16 cellular contexts compared by ENCODE assay signal in the genomic region with DNA sequence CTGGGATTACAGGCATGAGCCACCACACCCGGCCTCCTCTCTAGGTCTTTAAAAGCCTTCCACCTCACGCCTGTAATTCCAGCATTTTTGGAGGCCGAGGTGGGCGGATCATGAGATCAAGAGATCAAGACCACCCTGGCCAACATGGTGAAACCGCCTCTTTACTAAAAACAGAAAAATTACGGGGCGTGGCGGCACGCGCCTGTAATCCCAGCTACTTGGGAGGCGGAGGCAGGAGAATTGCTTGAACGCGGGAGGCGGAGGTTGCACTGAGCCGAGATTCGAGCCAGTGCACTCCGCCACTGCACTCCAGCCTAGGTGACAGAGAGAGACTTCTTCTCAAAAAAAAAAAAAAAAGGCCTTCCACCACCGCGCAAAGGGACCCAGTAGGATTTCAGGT. TPM values are rescaled to one million over a fixed set of nuclear protein-coding genes. Genes with fewer than 3 reads are reported as not detected.
A peak's percentile ranks its signal among the peaks of the same experiment; 100 is the strongest.
DNase-seq lines count a peak whose midpoint lies in the region; ATAC-seq and TF ChIP-seq lines count a peak whose summit lies in the region.
"Had no signal": no experiment of that assay in that cellular context is flagged by ENCODE, and none has a peak within 500 bp of the region (broad histone marks: within the 10 kb centered on the region; RNA-seq: fewer than 3 reads in every experiment).

No MANE protein-coding gene starts in this region.

- no peak for ATAC-seq in stimulated activated memory B cell treated with anti-CD40 and anti-IgM and Interleukin-4, amounts not matched to agents 10 μg/mL and 1 μg/mL and 100 μg/mL, for 72 hours
- ATAC-seq in gastrocnemius medialis = no peak
- no peak for ATAC-seq in GM18519 (IDR thresholded peaks at IDR 0.05; ENCODE audit: low FRiP score, unreplicated experiment)
- ATAC-seq: upper lobe of right lung had no signal

- peak overlapping the region; percentile 98 for H2AFZ ChIP-seq in SU-DHL-6 (ENCODE audit: low read depth, low read length, severe bottlenecking)

- H3K4me3 ChIP-seq in SU-DHL-6 (ENCODE audit: insufficient read depth, low read length, poor library complexity, severe bottlenecking) (no peak overlapping the region), sigmoid colon (no peak overlapping the region), gastrocnemius medialis (no peak overlapping the region)

- H3F3A ChIP-seq in SU-DHL-6 (ENCODE audit: insufficient read depth) = 0 out of 2 replicates have a peak, but pooled peaks cover 4% of the 10 kb centered on the region

- H3K4me1 ChIP-seq in sigmoid colon (peaks cover 0 to 11% (median 5%) of the 10 kb centered on the region in 4 donors), gastrocnemius medialis (peaks cover 17% of the 10 kb centered on the region in 2 donors)
- H3K4me1 ChIP-seq: breast epithelium had no signal

- TF ChIP-seq CTCF in SU-DHL-6 (IDR thresholded peaks at IDR 0.05; ENCODE audit: insufficient read depth, low read length, poor library complexity, severe bottlenecking) (no peak), endothelial cell (IDR thresholded peaks at IDR 0.05; ENCODE audit: unreplicated experiment) (no peak), sigmoid colon (IDR thresholded peaks at IDR 0.05) (no peak), gastrocnemius medialis (IDR thresholded peaks at IDR 0.05 in 4 of 5, conservative IDR thresholded peaks at IDR 0.05 in 1 of 5) (no peak)

- DNase-seq in activated naive CD4-positive, alpha-beta T cell treated with anti-CD3 and anti-CD28 coated beads, Interleukin-2, amount 10 ng/mL, durations not matched to agents 7 days and 5 days = no peak
- no peak for DNase-seq in activated naive CD4-positive, alpha-beta T cell treated with anti-CD3 and anti-CD28 coated beads, Interleukin-2, amount 50 U/mL, for 16 hours
- no peak for DNase-seq in endothelial cell (ENCODE audit: low spot score)
- no peak for DNase-seq in sigmoid colon
- no peak for DNase-seq in gastrocnemius medialis
- DNase-seq: activated CD4-positive, alpha-beta T cell treated with anti-CD3 and anti-CD28 coated beads for 1 hour; DMS 273 treated with DMSO at 0.1 percent for 48 hours; effector CD8-positive, alpha-beta T cell; NCI-H2029; stimulated activated CD4-positive, alpha-beta T cell treated with anti-CD3 and anti-CD28 coated beads, Interleukin-4, amount 100 ng/mL, for 1 hour; upper lobe of right lung had no signal

- no peaks in the 10 kb centered on the region for H3K9me3 Mint-ChIP-seq in activated naive CD4-positive, alpha-beta T cell treated with anti-CD3 and anti-CD28 coated beads, Interleukin-2, amount 10 ng/mL, durations not matched to agents 7 days and 5 days
- no peaks in the 10 kb centered on the region for H3K9me3 Mint-ChIP-seq in endothelial cell (ENCODE audit: unreplicated experiment)
- H3K9me3 Mint-ChIP-seq in stimulated activated memory B cell treated with anti-CD40 and anti-IgM and Interleukin-4, amounts not matched to agents 10 μg/mL and 1 μg/mL and 100 μg/mL, for 72 hours = no peaks in the 10 kb centered on the region

- in situ Hi-C loops in gastrocnemius medialis (cut with MboI; ENCODE audit: low sequenced_read_pairs in 4 of 4) = no loop called here

- no peaks in the 10 kb centered on the region for H3K79me2 ChIP-seq in SU-DHL-6 (ENCODE audit: insufficient read depth, low read length)

- H3K9me3 ChIP-seq in SU-DHL-6 (ENCODE audit: insufficient read depth, low read length) = no peaks in the 10 kb centered on the region
- no peaks in the 10 kb centered on the region for H3K9me3 ChIP-seq in sigmoid colon
- H3K9me3 ChIP-seq in gastrocnemius medialis = no peaks in the 10 kb centered on the region
- H3K9me3 ChIP-seq: breast epithelium, neutrophil, upper lobe of right lung had no signal

- TF ChIP-seq EP300 in sigmoid colon (IDR thresholded peaks at IDR 0.05) = no peak

- WGBS in sigmoid colon, 2 donors = 97 to 98% methylated on average over 19 of the region's 19 CpGs

- no peaks in the 10 kb centered on the region for H3K27me3 ChIP-seq in SU-DHL-6 (ENCODE audit: low read length)
- H3K27me3 ChIP-seq in sigmoid colon = no peaks in the 10 kb centered on the region
- H3K27me3 ChIP-seq in gastrocnemius medialis = no peaks in the 10 kb centered on the region
- H3K27me3 ChIP-seq: breast epithelium, neutrophil, upper lobe of right lung had no signal

- CTCF ChIA-PET in activated naive CD4-positive, alpha-beta T cell treated with anti-CD3 and anti-CD28 coated beads, Interleukin-2, amount 10 ng/mL, durations not matched to agents 7 days and 5 days (lab: Charles Lee) = interaction anchor here (6.3 kb wide), 1 partner anchor 44 kb away, joined by 27 read pairs; no protein-coding TSS in a partner anchor

- H4K20me1 ChIP-seq in SU-DHL-6 (ENCODE audit: low read depth, low read length) = no peaks in the 10 kb centered on the region

- H3K4me2 ChIP-seq in SU-DHL-6 (ENCODE audit: low read depth, low read length, poor library complexity, severe bottlenecking) = no peak overlapping the region

- H3K4me1 Mint-ChIP-seq in activated naive CD4-positive, alpha-beta T cell treated with anti-CD3 and anti-CD28 coated beads, Interleukin-2, amount 10 ng/mL, durations not matched to agents 7 days and 5 days = peaks cover 47% of the 10 kb centered on the region
- peaks cover 20% of the 10 kb centered on the region for H3K4me1 Mint-ChIP-seq in endothelial cell (ENCODE audit: unreplicated experiment)
- peaks cover 35% of the 10 kb centered on the region for H3K4me1 Mint-ChIP-seq in stimulated activated memory B cell treated with anti-CD40 and anti-IgM and Interleukin-4, amounts not matched to agents 10 μg/mL and 1 μg/mL and 100 μg/mL, for 72 hours

- no peak overlapping the region for H3K27ac Mint-ChIP-seq in activated naive CD4-positive, alpha-beta T cell treated with anti-CD3 and anti-CD28 coated beads, Interleukin-2, amount 10 ng/mL, durations not matched to agents 7 days and 5 days
- H3K27ac Mint-ChIP-seq in endothelial cell (ENCODE audit: unreplicated experiment) = no peak overlapping the region
- peak overlapping the region; percentile 89 for H3K27ac Mint-ChIP-seq in stimulated activated memory B cell treated with anti-CD40 and anti-IgM and Interleukin-4, amounts not matched to agents 10 μg/mL and 1 μg/mL and 100 μg/mL, for 72 hours

- no peak overlapping the region for H3K9ac ChIP-seq in SU-DHL-6 (ENCODE audit: low read length)

- H3K36me3 ChIP-seq in SU-DHL-6 (ENCODE audit: low read length) = no peaks in the 10 kb centered on the region
- no peaks in the 10 kb centered on the region for H3K36me3 ChIP-seq in sigmoid colon
- no peaks in the 10 kb centered on the region for H3K36me3 ChIP-seq in gastrocnemius medialis
- H3K36me3 ChIP-seq: breast epithelium, neutrophil, upper lobe of right lung had no signal

- peaks cover 14% of the 10 kb centered on the region for H3K36me3 Mint-ChIP-seq in activated naive CD4-positive, alpha-beta T cell treated with anti-CD3 and anti-CD28 coated beads, Interleukin-2, amount 10 ng/mL, durations not matched to agents 7 days and 5 days
- H3K36me3 Mint-ChIP-seq in endothelial cell (ENCODE audit: low read depth, unreplicated experiment) = peaks cover 8% of the 10 kb centered on the region
- no peaks in the 10 kb centered on the region for H3K36me3 Mint-ChIP-seq in stimulated activated memory B cell treated with anti-CD40 and anti-IgM and Interleukin-4, amounts not matched to agents 10 μg/mL and 1 μg/mL and 100 μg/mL, for 72 hours

- intact Hi-C loops in sigmoid colon (cut with DNase I) (loop anchor here (2.0 to 10.0 kb wide), 4 partner anchors 45 to 599 kb away; a partner anchor contains a TSS), gastrocnemius medialis (cut with DNase I; ENCODE audit: low total_unique reads) (loop anchor here (5.0 to 10.0 kb wide), 2 partner anchors 256 to 601 kb away; a partner anchor contains a TSS)

- TF ChIP-seq POLR2A in sigmoid colon (IDR thresholded peaks at IDR 0.05) (no peak), gastrocnemius medialis (IDR thresholded peaks at IDR 0.05) (no peak)

- H3K27ac ChIP-seq in SU-DHL-6 (ENCODE audit: low read depth, low read length) (no peak overlapping the region), sigmoid colon (peak overlapping the region in 1 of 4 donors; percentile 91), gastrocnemius medialis (peak overlapping the region in 2 of 4 donors; percentile 94 to 97)

- H3K27me3 Mint-ChIP-seq in activated naive CD4-positive, alpha-beta T cell treated with anti-CD3 and anti-CD28 coated beads, Interleukin-2, amount 10 ng/mL, durations not matched to agents 7 days and 5 days = peaks cover 4% of the 10 kb centered on the region
- peaks cover 8% of the 10 kb centered on the region for H3K27me3 Mint-ChIP-seq in endothelial cell (ENCODE audit: unreplicated experiment)
- H3K27me3 Mint-ChIP-seq in stimulated activated memory B cell treated with anti-CD40 and anti-IgM and Interleukin-4, amounts not matched to agents 10 μg/mL and 1 μg/mL and 100 μg/mL, for 72 hours = no peaks in the 10 kb centered on the region

- H3K9me2 ChIP-seq in SU-DHL-6 (replicated peaks; ENCODE audit: insufficient read depth, low read length) = no peaks in the 10 kb centered on the region

- H3K4me3 Mint-ChIP-seq in activated naive CD4-positive, alpha-beta T cell treated with anti-CD3 and anti-CD28 coated beads, Interleukin-2, amount 10 ng/mL, durations not matched to agents 7 days and 5 days = peak overlapping the region; percentile 91
- H3K4me3 Mint-ChIP-seq in endothelial cell (ENCODE audit: unreplicated experiment) = peak overlapping the region; percentile 68
- H3K4me3 Mint-ChIP-seq in stimulated activated memory B cell treated with anti-CD40 and anti-IgM and Interleukin-4, amounts not matched to agents 10 μg/mL and 1 μg/mL and 100 μg/mL, for 72 hours = no peak overlapping the region

RNA-seq across cellular contexts. Expression of a gene that starts 1.3 kb away (rescaled TPM):
- 13.0 TPM for total RNA-seq in endothelial cell (ENCODE audit: unreplicated experiment)
- total RNA-seq in sigmoid colon = 1 to 10 TPM; 3.7 to 8.9 (median 6.2) TPM
- polyA plus RNA-seq in sigmoid colon = 1 to 10 TPM; 3.6 to 6.3 (median 4.6) TPM
- total RNA-seq in gastrocnemius medialis = 1 to 10 TPM; 1.5 to 4.5 (median 2.9) TPM
